Comparison of ENCODE assay signal across 21 cellular contexts in genomic region chr21:33390479-33390878, GRCh38. TPM values are rescaled to one million over a fixed set of nuclear protein-coding genes. Genes with fewer than 3 reads are reported as not detected.
DNase-seq lines count a peak whose midpoint lies in the region; ATAC-seq and TF ChIP-seq lines count a peak whose summit lies in the region.
"Had no signal": no experiment of that assay in that cellular context is flagged by ENCODE, and none has a peak within 500 bp of the region (broad histone marks: within the 10 kb centered on the region; RNA-seq: fewer than 3 reads in every experiment).

No MANE protein-coding gene starts in this region.

- ATAC-seq in natural killer cell treated with Interleukin-12 subunit alpha and Interleukin-12 subunit beta and Interleukin-15 and Interleukin-18, amount 100 ng/mL, for 72 hours = no peak
- no peak for ATAC-seq in natural killer cell
- ATAC-seq in memory B cell (ENCODE audit: low read depth) = no peak
- ATAC-seq: HepG2 had no signal

- no peaks in the 10 kb centered on the region for H3K9me3 Mint-ChIP-seq in natural killer cell treated with Interleukin-12 subunit alpha and Interleukin-12 subunit beta and Interleukin-15 and Interleukin-18, amount 100 ng/mL, for 72 hours
- H3K9me3 Mint-ChIP-seq in natural killer cell (no peaks in the 10 kb centered on the region), memory B cell (peaks cover 1% of the 10 kb centered on the region)
- H3K9me3 Mint-ChIP-seq: CD4-positive, alpha-beta memory T cell; H9; HFFc6 had no signal

- no peak overlapping the region for H3K4me3 Mint-ChIP-seq in natural killer cell treated with Interleukin-12 subunit alpha and Interleukin-12 subunit beta and Interleukin-15 and Interleukin-18, amount 100 ng/mL, for 72 hours
- H3K4me3 Mint-ChIP-seq in natural killer cell (no peak overlapping the region), memory B cell (no peak overlapping the region)
- H3K4me3 Mint-ChIP-seq: CD4-positive, alpha-beta memory T cell; H9; HFFc6 had no signal

- no peak overlapping the region for H3K27ac ChIP-seq in right atrium auricular region
- H3K27ac ChIP-seq: GM23248, SJCRH30 had no signal

- no peaks in the 10 kb centered on the region for H3K36me3 Mint-ChIP-seq in natural killer cell treated with Interleukin-12 subunit alpha and Interleukin-12 subunit beta and Interleukin-15 and Interleukin-18, amount 100 ng/mL, for 72 hours
- H3K36me3 Mint-ChIP-seq in natural killer cell = no peaks in the 10 kb centered on the region
- no peaks in the 10 kb centered on the region for H3K36me3 Mint-ChIP-seq in memory B cell
- H3K36me3 Mint-ChIP-seq: CD4-positive, alpha-beta memory T cell had no signal

- intact Hi-C loops in natural killer cell (cut with micrococcal nuclease) = no loop called here

- H3K9me3 ChIP-seq in right atrium auricular region = no peaks in the 10 kb centered on the region
- H3K9me3 ChIP-seq: BE2C, SJCRH30 had no signal

- no peak overlapping the region for H3K4me3 ChIP-seq in epithelial cell of esophagus (ENCODE audit: low read length)
- H3K4me3 ChIP-seq in right atrium auricular region = no peak overlapping the region
- H3K4me3 ChIP-seq: GM23248, SJCRH30 had no signal

- TF ChIP-seq CTCF in natural killer cell (IDR thresholded peaks at IDR 0.05) = no peak
- TF ChIP-seq CTCF in epithelial cell of esophagus (IDR thresholded peaks at IDR 0.05; ENCODE audit: insufficient read depth, low read depth, low read length, missing control alignments) = no peak
- TF ChIP-seq CTCF in right atrium auricular region (IDR thresholded peaks at IDR 0.05) = no peak

- peak overlapping the region in 1 of 2 donors; percentile 43 for H3K27ac Mint-ChIP-seq in natural killer cell treated with Interleukin-12 subunit alpha and Interleukin-12 subunit beta and Interleukin-15 and Interleukin-18, amount 100 ng/mL, for 72 hours
- H3K27ac Mint-ChIP-seq in natural killer cell (no peak overlapping the region), memory B cell (peak overlapping the region; percentile 38)
- H3K27ac Mint-ChIP-seq: CD4-positive, alpha-beta memory T cell; H9; HFFc6 had no signal

- H3K4me1 ChIP-seq in right atrium auricular region = no peaks in the 10 kb centered on the region
- H3K4me1 ChIP-seq: BE2C, SJCRH30 had no signal

- H3K27me3 ChIP-seq in right atrium auricular region = no peaks in the 10 kb centered on the region
- H3K27me3 ChIP-seq: BE2C, SJCRH30 had no signal

- peaks cover 42 to 56% of the 10 kb centered on the region in 2 donors for H3K27me3 Mint-ChIP-seq in natural killer cell treated with Interleukin-12 subunit alpha and Interleukin-12 subunit beta and Interleukin-15 and Interleukin-18, amount 100 ng/mL, for 72 hours
- H3K27me3 Mint-ChIP-seq in natural killer cell (ENCODE audit: low read depth in 2 of 2) (peaks cover 51 to 55% of the 10 kb centered on the region in 2 donors), memory B cell (no peaks in the 10 kb centered on the region)

- H3K36me3 ChIP-seq in right atrium auricular region = no peaks in the 10 kb centered on the region
- H3K36me3 ChIP-seq: BE2C, SJCRH30 had no signal

- H3K4me1 Mint-ChIP-seq in natural killer cell treated with Interleukin-12 subunit alpha and Interleukin-12 subunit beta and Interleukin-15 and Interleukin-18, amount 100 ng/mL, for 72 hours (ENCODE audit: low read depth in 2 of 2) = peaks cover 7% of the 10 kb centered on the region in 2 donors
- H3K4me1 Mint-ChIP-seq in natural killer cell = peaks cover 1 to 3% of the 10 kb centered on the region in 2 donors
- peaks cover 24% of the 10 kb centered on the region for H3K4me1 Mint-ChIP-seq in memory B cell

- peak; percentile 12 for DNase-seq in natural killer cell treated with Interleukin-12 subunit alpha and Interleukin-12 subunit beta and Interleukin-15 and Interleukin-18, amount 100 ng/mL, for 72 hours (ENCODE audit: low spot score)
- DNase-seq in natural killer cell (no peak), epithelial cell of esophagus (ENCODE audit: low read depth) (peak; percentile 96), memory B cell (ENCODE audit: low spot score in 2 of 2) (no peak), right atrium auricular region (ENCODE audit: low spot score) (no peak), DMS53 (lab: John Stamatoyannopoulos, UW) (no peak), AG08396 (ENCODE audit: low spot score) (no peak), COLO668 (lab: John Stamatoyannopoulos, UW; ENCODE audit: unreplicated experiment) (no peak)
- DNase-seq: 8988T; BE2C; CD4-positive, alpha-beta memory T cell; GM23248; H9; HFFc6; KBM-7; NCI-H1092; NCI-H1436; NCI-H187 treated with DMSO at 0.1 percent for 48 hours; NCI-H2107; SJCRH30 had no signal

RNA-seq across cellular contexts. Expression of gene IFNGR2, which starts 12.7 kb away (rescaled TPM):
- total RNA-seq in natural killer cell treated with Interleukin-12 subunit alpha and Interleukin-12 subunit beta and Interleukin-15 and Interleukin-18, amount 100 ng/mL, for 72 hours = 1 to 10 TPM in 1 of 2 donors, not detected in 1; 1.6 TPM
- 10 to 100 TPM in 1 of 3 donors, 1 to 10 TPM in 2; 3.6 to 16.5 (median 8.6) TPM for total RNA-seq in natural killer cell
- 10 to 100 TPM; 40.2 to 47.3 TPM for total RNA-seq in right atrium auricular region

Comparison
In these comparisons a context has a peak if more than half of its experiments do, and no peak if none do; other contexts are left out.
1. DNase-seq: peak in natural killer cell treated with Interleukin-12 subunit alpha and Interleukin-12 subunit beta and Interleukin-15 and Interleukin-18, amount 100 ng/mL, for 72 hours (single experiment) and epithelial cell of esophagus (single experiment); none in natural killer cell (single experiment), memory B cell (0 of 2), right atrium auricular region (single experiment), DMS53 (single experiment), AG08396 (single experiment) and COLO668 (single experiment).